In the genomic region with DNA sequence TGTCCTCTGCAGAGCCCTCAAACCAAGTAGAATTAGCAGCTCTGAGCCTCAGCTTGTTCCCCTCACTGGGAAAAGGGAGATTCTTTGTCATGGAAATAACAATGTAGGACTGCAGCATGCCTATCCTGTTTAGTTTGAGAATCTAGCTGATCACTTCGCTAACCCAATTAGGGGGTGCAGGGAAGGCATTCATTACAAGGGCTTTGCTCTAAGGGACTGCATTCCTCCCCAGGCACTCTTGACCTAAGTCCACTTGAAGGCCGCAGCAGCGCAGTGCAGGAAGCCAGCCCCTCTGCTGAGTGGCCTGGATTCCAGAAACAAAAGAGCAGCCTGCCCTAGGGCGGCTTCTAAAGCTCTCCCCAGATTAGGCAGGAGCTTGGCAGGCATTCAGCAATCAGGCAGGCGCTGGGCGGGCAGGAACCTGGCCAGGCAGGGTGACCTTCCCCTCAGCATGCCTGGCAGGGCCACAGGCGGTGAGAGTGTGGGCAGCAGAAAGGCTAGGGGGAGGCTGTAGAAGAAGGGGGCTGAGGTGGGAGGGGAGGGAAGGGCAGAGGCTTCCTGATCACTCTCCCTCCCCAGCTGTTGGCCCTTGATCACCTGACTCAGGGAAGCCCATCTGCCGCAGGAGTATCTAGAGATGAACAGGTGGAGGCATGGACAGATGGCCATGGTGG, we compare ENCODE assay signal across 9 cellular contexts. TPM values are rescaled to one million over a fixed set of nuclear protein-coding genes. Genes with fewer than 3 reads are reported as not detected.
DNase-seq lines count a peak whose midpoint lies in the region; ATAC-seq and TF ChIP-seq lines count a peak whose summit lies in the region.
"Had no signal": no experiment of that assay in that cellular context is flagged by ENCODE, and none has a peak within 500 bp of the region (broad histone marks: within the 10 kb centered on the region; RNA-seq: fewer than 3 reads in every experiment).

No MANE protein-coding gene starts in this region.

- peak overlapping the region in 3 of 5 experiments; percentile 32 to 43 (median 37) for H3K4me3 Mint-ChIP-seq in brain

- H3K4me3 ChIP-seq in spleen: no peak overlapping the region

- no peaks in the 10 kb centered on the region for H3K27me3 Mint-ChIP-seq in brain

- peaks cover 22 to 71% (median 47%) of the 10 kb centered on the region in 6 donors for H3K4me1 ChIP-seq in spleen

- no peaks in the 10 kb centered on the region for H3K27me3 ChIP-seq in spleen (replicated peaks in 1 of 7)

- TF ChIP-seq POLR2A in spleen (IDR thresholded peaks at IDR 0.05): no peak

- peak overlapping the region in 7 of 8 donors; percentile 19 to 70 (median 67) for H3K27ac ChIP-seq in spleen

- in situ Hi-C loops in KBM-7 (cut with MboI; ENCODE audit: low pct_unique_long_range_greater_than_20kb, low sequenced_read_pairs): no loop called here

- 41 to 64% (median 58%) methylated on average over 5 to 8 of the region's 8 CpGs for WGBS in spleen, 5 donors

- TF ChIP-seq CTCF in brain (conservative IDR thresholded peaks at IDR 0.05) (no peak), spleen (IDR thresholded peaks at IDR 0.05 in 8 of 11, conservative IDR thresholded peaks at IDR 0.05 in 3 of 11) (no peak), GM10266 (IDR thresholded peaks at IDR 0.05; ENCODE audit: control insufficient read depth, insufficient read depth, low read depth, missing control alignments) (no peak)

- H3K4me1 Mint-ChIP-seq in brain: peaks cover 38% of the 10 kb centered on the region

- H3K36me3 ChIP-seq in spleen: no peaks in the 10 kb centered on the region

- ATAC-seq in GM19035 (IDR thresholded peaks at IDR 0.05; ENCODE audit: unreplicated experiment) (no peak), HG02885 (IDR thresholded peaks at IDR 0.05; ENCODE audit: poor library complexity, unreplicated experiment) (no peak)

- DNase-seq in NCI-H1105 (lab: John Stamatoyannopoulos, UW) (peak; percentile 65), iris pigment epithelial cell (ENCODE audit: low read depth) (peak; percentile 48), spleen (peak; percentile 87), GM10266 (ENCODE audit: extremely low spot score) (no peak), KBM-7 (no peak)

- no peaks in the 10 kb centered on the region for H3K9me3 ChIP-seq in spleen

- H3K27ac Mint-ChIP-seq in brain: peak overlapping the region; percentile 73 to 94 (median 86)

- peaks cover 0 to 4% (median 0%) of the 10 kb centered on the region in 5 experiments for H3K9me3 Mint-ChIP-seq in brain

- intact Hi-C loops in spleen (cut with DNase I; ENCODE audit: low total_unique reads): no loop called here

- peaks cover 4% of the 10 kb centered on the region for H3K36me3 Mint-ChIP-seq in brain

RNA-seq across cellular contexts. Expression of gene CCNJL, which starts 24.8 kb away (rescaled TPM):
- polyA plus RNA-seq in brain (ENCODE audit: insufficient read depth, low read depth, low replicate concordance) (8.4 TPM), spleen (1 to 10 TPM; 1.3 to 3.4 (median 1.8) TPM)
- total RNA-seq in spleen: 10 to 100 TPM; 11.7 to 24.9 (median 19.3) TPM

RNA-seq across cellular contexts. Expression of gene FABP6, which starts 58.2 kb away (rescaled TPM):
- polyA plus RNA-seq in brain (ENCODE audit: insufficient read depth, low read depth, low replicate concordance): 7.7 TPM
- not detected for total RNA-seq in spleen
- polyA plus RNA-seq in spleen: under 1 TPM in 1 of 3 donors, not detected in 2; 0.24 TPM
- total RNA-seq: dermis microvascular lymphatic vessel endothelial cell had no signal

Comparison
In these comparisons a context has a peak if more than half of its experiments do, and no peak if none do; other contexts are left out.
1. DNase-seq: peak in NCI-H1105 (single experiment), iris pigment epithelial cell (single experiment) and spleen (single experiment); none in GM10266 (single experiment) and KBM-7 (single experiment).